ENCODE assay signal across 8 cellular contexts in the genomic region with DNA sequence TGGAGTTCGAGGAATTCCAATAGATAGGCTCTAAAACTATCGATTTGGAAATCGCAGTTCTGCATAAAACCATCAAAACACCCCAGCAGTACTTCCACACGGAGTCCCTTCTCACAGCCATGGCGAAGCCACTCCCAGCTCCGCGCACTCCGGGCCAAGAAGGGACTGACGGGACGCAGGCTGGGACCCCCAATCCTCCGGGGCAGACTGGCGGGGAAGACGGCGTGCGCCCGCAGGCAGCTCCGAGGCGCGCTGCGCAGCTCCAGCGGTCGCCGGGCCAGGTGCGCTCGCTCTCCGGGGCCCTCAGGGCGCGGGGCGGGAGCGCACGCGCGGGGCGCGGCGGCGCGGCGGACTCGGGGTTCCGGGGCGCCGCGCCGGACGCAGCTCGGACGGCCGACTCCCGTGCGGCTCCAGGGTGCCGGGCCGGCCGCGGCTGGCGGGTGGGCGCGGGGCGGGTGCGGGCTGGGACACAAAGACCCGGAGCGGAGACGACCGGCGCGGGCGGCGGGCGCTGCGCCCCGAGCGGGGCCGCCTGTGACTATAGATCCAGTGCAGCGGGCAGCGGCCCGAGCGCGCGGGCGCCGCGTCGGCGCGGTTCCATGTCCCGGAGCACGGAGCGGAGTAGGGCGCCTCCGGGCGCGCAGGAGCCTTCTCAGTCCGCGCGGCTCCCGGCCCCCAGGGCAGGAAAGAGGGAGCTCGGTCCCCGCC. TPM values are rescaled to one million over a fixed set of nuclear protein-coding genes. Genes with fewer than 3 reads are reported as not detected.
DNase-seq lines count a peak whose midpoint lies in the region; ATAC-seq and TF ChIP-seq lines count a peak whose summit lies in the region.

No MANE protein-coding gene starts in this region.

- H3K27me3 ChIP-seq in RWPE2 (ENCODE audit: insufficient read depth, poor library complexity, severe bottlenecking) (no peaks in the 10 kb centered on the region), stomach (peaks cover 0 to 14% (median 10%) of the 10 kb centered on the region in 3 donors)

- H3K4me3 ChIP-seq in RWPE2 (ENCODE audit: severe bottlenecking), result peak overlapping the region; percentile 80
- H3K4me3 ChIP-seq in stomach, result peak overlapping the region; percentile 66 to 94 (median 72)

- ATAC-seq in GM18511 (IDR thresholded peaks at IDR 0.05; ENCODE audit: unreplicated experiment) (peak; percentile 21), HG02885 (IDR thresholded peaks at IDR 0.05; ENCODE audit: poor library complexity, unreplicated experiment) (peak; percentile 32), RWPE2 (ENCODE audit: low read depth) (no peak; the same call in 2 of the 3 replicates), left colon (peak; percentile 0)

- DNase-seq in 8988T (peak; percentile 55), RWPE2 (ENCODE audit: low spot score) (no peak), caudate nucleus (lab: John Stamatoyannopoulos, UW) (peak in 15 of 61 donors; percentile 7 to 76 (median 35)), left colon (peak in 1 of 2 donors; percentile 52), stomach (peak; percentile 35), Ammon's horn (ENCODE audit: low spot score) (no peak)

- H3K4me1 ChIP-seq in RWPE2 (ENCODE audit: insufficient read depth, poor library complexity, severe bottlenecking), result peaks cover 17% of the 10 kb centered on the region
- peaks cover 19 to 56% (median 43%) of the 10 kb centered on the region in 4 donors for H3K4me1 ChIP-seq in stomach

- no peak for TF ChIP-seq EP300 in stomach (IDR thresholded peaks at IDR 0.05)

- peak overlapping the region; percentile 83 for H3K27ac ChIP-seq in RWPE2 (ENCODE audit: poor library complexity, severe bottlenecking)
- H3K27ac ChIP-seq in caudate nucleus (ENCODE audit: low read depth, low read length), result peak overlapping the region; percentile 36
- peak overlapping the region; percentile 78 to 90 (median 88) for H3K27ac ChIP-seq in stomach

- no peak for TF ChIP-seq CTCF in RWPE2 (IDR thresholded peaks at IDR 0.05; ENCODE audit: poor library complexity, severe bottlenecking)
- no peak for TF ChIP-seq CTCF in stomach (IDR thresholded peaks at IDR 0.05)

- intact Hi-C loops in left colon (cut with DNase I, micrococcal nuclease) (loop anchor here in 1 of 2 donors (10.0 kb wide), 1 partner anchor 1960 kb away; no protein-coding TSS in a partner anchor), stomach (cut with DNase I; ENCODE audit: low total_unique reads) (no loop called here)

- H3K9me3 ChIP-seq in RWPE2 (ENCODE audit: severe bottlenecking) (no peaks in the 10 kb centered on the region), stomach (no peaks in the 10 kb centered on the region)

- no peak for TF ChIP-seq POLR2A in stomach (IDR thresholded peaks at IDR 0.05)

- WGBS in stomach, 5 donors, result 0 to 1% (median 0%) methylated on average over 2 to 94 of the region's 98 CpGs

- peaks cover 34% of the 10 kb centered on the region for H3K36me3 ChIP-seq in RWPE2 (ENCODE audit: low read depth)
- H3K36me3 ChIP-seq in stomach, result no peaks in the 10 kb centered on the region

RNA-seq across cellular contexts. Expression of gene EFNB2, which starts 0.5 kb away (rescaled TPM):
- 10 to 100 TPM; 85.0 to 97.1 TPM for total RNA-seq in left colon
- 10 to 100 TPM; 11.6 to 48.7 (median 19.0) TPM for total RNA-seq in stomach
- polyA plus RNA-seq in stomach, result 1 to 10 TPM; 3.0 to 7.3 (median 7.2) TPM

RNA-seq across cellular contexts. Expression of gene ARGLU1, which starts 32.9 kb away (rescaled TPM):
- 10 to 100 TPM; 70.0 to 80.8 TPM for total RNA-seq in left colon
- 100 to 1,000 TPM in 4 of 5 donors, 10 to 100 TPM in 1; 78.2 to 321 (median 129) TPM for total RNA-seq in stomach
- polyA plus RNA-seq in stomach, result 10 to 100 TPM; 16.6 to 88.6 (median 17.9) TPM

Comparison
In these comparisons a context has a peak if more than half of its experiments do, and no peak if none do; other contexts are left out.
1. DNase-seq: peak in 8988T (single experiment) and stomach (single experiment); none in RWPE2 (single experiment) and Ammon's horn (single experiment).
2. H3K27ac ChIP-seq: peak in every context shown above with its lines; median percentile 88 in stomach; 83 in RWPE2; 36 in caudate nucleus.